ENCODE assay signal across 8 cellular contexts in genomic region chr17:44210342-44211192, GRCh38. TPM values are rescaled to one million over a fixed set of nuclear protein-coding genes. Genes with fewer than 3 reads are reported as not detected.
DNase-seq lines count a peak whose midpoint lies in the region; ATAC-seq and TF ChIP-seq lines count a peak whose summit lies in the region.

No MANE protein-coding gene starts in this region.

- H3K9me3 ChIP-seq in HCT116 (ENCODE audit: control insufficient read depth in 1 of 2, insufficient read depth in 1 of 2, low read depth in 1 of 2, low read length in 2 of 2), result no peaks in the 10 kb centered on the region

- H3K4me1 ChIP-seq in HCT116 (ENCODE audit: control insufficient read depth in 1 of 2, insufficient read depth in 2 of 2, low read length in 2 of 2), result peaks cover 19 to 49% of the 10 kb centered on the region in 2 experiments

- ATAC-seq in HCT116 (peak; percentile 88), WTC11 (peak; percentile 89)

- H3K4me3 Mint-ChIP-seq in WTC11, result no peak overlapping the region

- H3K79me2 ChIP-seq in HCT116 (ENCODE audit: insufficient read depth, low read length), result peaks cover 14% of the 10 kb centered on the region; the same call in 1 of the 2 replicates

- no peaks in the 10 kb centered on the region for H3K27me3 ChIP-seq in HCT116 (ENCODE audit: insufficient read depth, low read length)

- DNase-seq in GM03348 (ENCODE audit: low spot score), result peak; percentile 93
- peak; percentile 63 for DNase-seq in HCT116 (ENCODE audit: low read depth, low spot score)
- peak; percentile 36 to 45 for DNase-seq in NCI-H1930 (lab: John Stamatoyannopoulos, UW)
- DNase-seq in WTC11 (ENCODE audit: low spot score), result peak; percentile 94
- DNase-seq in cardiac fibroblast (ENCODE audit: low read depth in 2 of 2), result peak; percentile 86 to 93
- DNase-seq in kidney glomerular epithelial cell (lab: John Stamatoyannopoulos, UW), result peak; percentile 71
- peak; percentile 84 for DNase-seq in stimulated activated CD4-positive, alpha-beta T cell treated with anti-CD3 and anti-CD28 coated beads, Interleukin-1b, Interleukin-23, amount 100 ng/mL, for 1 hour (ENCODE audit: low read depth in 2 of 2)
- no peak for DNase-seq in OCI-M2 (lab: John Stamatoyannopoulos, UW; ENCODE audit: unreplicated experiment)

- H3K27me3 Mint-ChIP-seq in WTC11 (ENCODE audit: low read depth), result no peaks in the 10 kb centered on the region

- peak overlapping the region; percentile 70 for H3K4me2 ChIP-seq in HCT116 (ENCODE audit: low read length)

- 0 out of 4 replicates have a peak overlapping the region, but pooled peaks of 1 of the 2 experiments have one; percentile 2 for H3K4me3 ChIP-seq in HCT116 (replicated peaks in 1 of 2; ENCODE audit: low read depth in 1 of 2, low read length in 2 of 2)
- no peak overlapping the region for H3K4me3 ChIP-seq in cardiac fibroblast (replicated peaks in 1 of 2; ENCODE audit: low read depth in 2 of 2, low read length in 2 of 2)

- POLR2A ChIA-PET in HCT116 (lab: Charles Lee) (interaction anchor here (0.9 to 1.7 kb wide), 3 partner anchors 114 to 140 kb away, joined by 3 to 5 read pairs (median 3); partner anchors contain the start of genes G6PC3, GRN and SLC25A39), WTC11 (lab: Charles Lee) (interaction anchor here (0.6 to 2.6 kb wide), 6 partner anchors 9 to 144 kb away, joined by 3 to 13 read pairs (median 4); partner anchors contain the start of genes RUNDC3A and UBTF)

- peaks cover 20% of the 10 kb centered on the region for H3K4me1 Mint-ChIP-seq in WTC11

- TF ChIP-seq POLR2A in HCT116 (IDR thresholded peaks at IDR 0.05; ENCODE audit: borderline replicate concordance, extremely low read depth, insufficient read depth, insufficient read length), result no peak

- H4K20me1 ChIP-seq in HCT116 (ENCODE audit: insufficient read depth), result no peaks in the 10 kb centered on the region

- H3K27ac Mint-ChIP-seq in WTC11, result peak overlapping the region; percentile 42

- H3K9ac ChIP-seq in HCT116 (ENCODE audit: low read length), result peak overlapping the region; percentile 39

- intact Hi-C loops in HCT116 (cut with micrococcal nuclease), result loop anchor here (2.0 to 10.0 kb wide), 2 partner anchors 116 to 314 kb away; no protein-coding TSS in a partner anchor

- no peaks in the 10 kb centered on the region for H3K9me3 Mint-ChIP-seq in WTC11

- no peaks in the 10 kb centered on the region for H3K9me2 ChIP-seq in HCT116 (ENCODE audit: insufficient read depth)

- TF ChIP-seq RAD21 in HCT116 (IDR thresholded peaks at IDR 0.05; ENCODE audit: low read depth), result peak; percentile 99

- no TSS peak for BruUV-seq in HCT116 (replicated peaks; lab: Mats Ljungman, UMichigan)

- RAD21 ChIA-PET in HCT116 (lab: Charles Lee; ENCODE audit: low non-redundant PET in 1 of 2, low total read pairs in 2 of 2, uncharacterized antibody in 2 of 2, unreplicated experiment in 2 of 2), result interaction anchor here in 1 of 2 experiments (0.7 to 1.2 kb wide), 2 partner anchors 116 to 139 kb away, joined by 3 to 4 read pairs; no protein-coding TSS in a partner anchor

- peak overlapping the region; percentile 42 for H3K27ac ChIP-seq in HCT116 (ENCODE audit: low read depth, low read length)

- H2AFZ ChIP-seq in HCT116 (ENCODE audit: low read depth, low read length, poor library complexity, severe bottlenecking), result no peak overlapping the region

- H3K36me3 Mint-ChIP-seq in WTC11, result peaks cover 50% of the 10 kb centered on the region

- H3K36me3 ChIP-seq in HCT116 (ENCODE audit: control insufficient read depth in 1 of 2, insufficient read depth in 2 of 2, low read length in 2 of 2), result peaks cover 20 to 51% of the 10 kb centered on the region in 2 experiments; a peak in 3 of 4 replicates

- TF ChIP-seq CTCF in HCT116 (IDR thresholded peaks at IDR 0.05 in 2 of 3, conservative IDR thresholded peaks at IDR 0.05 in 1 of 3; ENCODE audit: borderline replicate concordance in 1 of 3, insufficient read depth in 1 of 3, low read depth in 2 of 3, low read length in 2 of 3) (peak; percentile 90 to 99 (median 99)), WTC11 (IDR thresholded peaks at IDR 0.05) (peak; percentile 95), cardiac fibroblast (IDR thresholded peaks at IDR 0.05; ENCODE audit: low read depth, low read length) (peak; percentile 77)

- CTCF ChIA-PET in HCT116 (lab: Charles Lee), result interaction anchor here (0.9 to 3.0 kb wide), 17 partner anchors 8 to 313 kb away, joined by 3 to 19 read pairs (median 7); partner anchors contain the start of genes FAM171A2, GRN, SLC25A39 and TMUB2
- CTCF ChIA-PET in WTC11 (lab: Charles Lee), result interaction anchor here (0.6 to 3.9 kb wide), 49 partner anchors 8 to 313 kb away, joined by 3 to 77 read pairs (median 6); partner anchors contain the start of genes ASB16, ATXN7L3, FAM171A2 and GRN

TF ChIP-seq in HCT116, 20 proteins besides CTCF, POLR2A, EP300 and RAD21 (continues in another document):
- TF ChIP-seq, protein P1, sequence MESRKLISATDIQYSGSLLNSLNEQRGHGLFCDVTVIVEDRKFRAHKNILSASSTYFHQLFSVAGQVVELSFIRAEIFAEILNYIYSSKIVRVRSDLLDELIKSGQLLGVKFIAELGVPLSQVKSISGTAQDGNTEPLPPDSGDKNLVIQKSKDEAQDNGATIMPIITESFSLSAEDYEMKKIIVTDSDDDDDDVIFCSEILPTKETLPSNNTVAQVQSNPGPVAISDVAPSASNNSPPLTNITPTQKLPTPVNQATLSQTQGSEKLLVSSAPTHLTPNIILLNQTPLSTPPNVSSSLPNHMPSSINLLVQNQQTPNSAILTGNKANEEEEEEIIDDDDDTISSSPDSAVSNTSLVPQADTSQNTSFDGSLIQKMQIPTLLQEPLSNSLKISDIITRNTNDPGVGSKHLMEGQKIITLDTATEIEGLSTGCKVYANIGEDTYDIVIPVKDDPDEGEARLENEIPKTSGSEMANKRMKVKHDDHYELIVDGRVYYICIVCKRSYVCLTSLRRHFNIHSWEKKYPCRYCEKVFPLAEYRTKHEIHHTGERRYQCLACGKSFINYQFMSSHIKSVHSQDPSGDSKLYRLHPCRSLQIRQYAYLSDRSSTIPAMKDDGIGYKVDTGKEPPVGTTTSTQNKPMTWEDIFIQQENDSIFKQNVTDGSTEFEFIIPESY (IDR thresholded peaks at IDR 0.05; ENCODE audit: extremely low read depth, insufficient replicate concordance, low read length), result peak; percentile 35
- TF ChIP-seq SRF (IDR thresholded peaks at IDR 0.05; ENCODE audit: low read depth) (no peak), POLR2AphosphoS5 (IDR thresholded peaks at IDR 0.05; ENCODE audit: low read depth, low read length) (peak; percentile 56), EGR1 (IDR thresholded peaks at IDR 0.05; ENCODE audit: low read depth) (peak; percentile 90), EZH2 (IDR thresholded peaks at IDR 0.05) (no peak), CEBPB (IDR thresholded peaks at IDR 0.05; ENCODE audit: low read depth) (no peak), YY1 (IDR thresholded peaks at IDR 0.05; ENCODE audit: extremely low read depth, insufficient replicate concordance, low read depth, low read length) (peak; percentile 70), JUND (IDR thresholded peaks at IDR 0.05) (no peak), SP1 (IDR thresholded peaks at IDR 0.05; ENCODE audit: low read depth) (no peak), SIN3A (IDR thresholded peaks at IDR 0.05; ENCODE audit: low read depth) (no peak), ZNF274 (IDR thresholded peaks at IDR 0.05; ENCODE audit: low read depth, low read length) (no peak)

TF ChIP-seq in WTC11, 78 proteins besides CTCF, POLR2A, EP300 and RAD21 (continues in another document):
- peak; percentile 51; the same call in 1 of the 2 replicates for TF ChIP-seq ELF4 (CRISPR knock-in tag; IDR thresholded peaks at IDR 0.05; ENCODE audit: low read depth)
- TF ChIP-seq, protein P2, sequence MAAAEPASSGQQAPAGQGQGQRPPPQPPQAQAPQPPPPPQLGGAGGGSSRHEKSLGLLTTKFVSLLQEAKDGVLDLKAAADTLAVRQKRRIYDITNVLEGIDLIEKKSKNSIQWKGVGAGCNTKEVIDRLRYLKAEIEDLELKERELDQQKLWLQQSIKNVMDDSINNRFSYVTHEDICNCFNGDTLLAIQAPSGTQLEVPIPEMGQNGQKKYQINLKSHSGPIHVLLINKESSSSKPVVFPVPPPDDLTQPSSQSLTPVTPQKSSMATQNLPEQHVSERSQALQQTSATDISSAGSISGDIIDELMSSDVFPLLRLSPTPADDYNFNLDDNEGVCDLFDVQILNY (CRISPR knock-in tag; IDR thresholded peaks at IDR 0.05), result peak; percentile 97
- 0 out of 2 replicates have a peak, but pooled peaks have one; percentile 36 for TF ChIP-seq KAT7 (CRISPR knock-in tag; IDR thresholded peaks at IDR 0.05; ENCODE audit: borderline replicate concordance)
- TF ChIP-seq E2F1 (CRISPR knock-in tag; IDR thresholded peaks at IDR 0.05), result 0 out of 2 replicates have a peak, but pooled peaks have one; percentile 47

RNA-seq across cellular contexts. Expression of gene UBTF, which starts 8.9 kb away (rescaled TPM):
- total RNA-seq in HCT116 (2021; ENCODE audit: unreplicated experiment) (84.3 TPM), WTC11 (2021) (69.5 to 77.1 TPM (median 75.9 TPM) in 3 replicates)
- polyA plus RNA-seq in HCT116 (2012), result 43.2 and 52.2 TPM in 2 replicates

RNA-seq across cellular contexts. Expression of gene ATXN7L3, which starts 10.9 kb away (rescaled TPM):
- total RNA-seq in HCT116 (2021; ENCODE audit: unreplicated experiment) (86.7 TPM), WTC11 (2021) (113 to 124 TPM (median 114 TPM) in 3 replicates)
- polyA plus RNA-seq in HCT116 (2012), result 47.9 and 51.0 TPM in 2 replicates

RNA-seq across cellular contexts. Expression of gene TMUB2, which starts 23.8 kb away (rescaled TPM):
- total RNA-seq in HCT116 (2021; ENCODE audit: unreplicated experiment) (25.1 TPM), WTC11 (2021) (21.9 to 26.9 TPM (median 25.3 TPM) in 3 replicates)
- polyA plus RNA-seq in HCT116 (2012), result 23.8 and 26.2 TPM in 2 replicates

RNA-seq across cellular contexts. Expression of gene ASB16, which starts 40.1 kb away (rescaled TPM):
- total RNA-seq in HCT116 (2021; ENCODE audit: unreplicated experiment) (0.37 TPM), WTC11 (2021) (0.11 to 0.23 TPM (median 0.14 TPM) in 3 replicates)
- 0.50 and 0.72 TPM in 2 replicates for polyA plus RNA-seq in HCT116 (2012)

RNA-seq across cellular contexts. Expression of gene SLC4A1, which starts 57.4 kb away (rescaled TPM):
- total RNA-seq in HCT116 (2021; ENCODE audit: unreplicated experiment), result 0.22 TPM
- polyA plus RNA-seq in HCT116 (2012), result 0.03 TPM in 1 of 2 replicates, not detected in the other
- total RNA-seq in WTC11 (2021), result 0.05 to 0.14 TPM in 2 of 3 replicates, not detected in the other
